ENCODE assay signal across 1 cellular context in genomic region chr7:27101906-27102577, GRCh38.
TF ChIP-seq lines count a peak whose summit lies in the region.

No MANE protein-coding gene starts in this region.

TF ChIP-seq in WTC11, 78 proteins besides CTCF, POLR2A, EP300 and RAD21 (continued from another document):
- TF ChIP-seq ARID4B (CRISPR knock-in tag; IDR thresholded peaks at IDR 0.05; ENCODE audit: borderline replicate concordance) = no peak
- TF ChIP-seq GABPB1 (CRISPR knock-in tag; IDR thresholded peaks at IDR 0.05) = no peak
- no peak for TF ChIP-seq CBFB (CRISPR knock-in tag; IDR thresholded peaks at IDR 0.05; ENCODE audit: low read depth)
- TF ChIP-seq ZNF425 (CRISPR knock-in tag; conservative IDR thresholded peaks at IDR 0.05) = no peak
- TF ChIP-seq TEAD1 (CRISPR knock-in tag; IDR thresholded peaks at IDR 0.05) = no peak
- no peak for TF ChIP-seq IRF1 (CRISPR knock-in tag; IDR thresholded peaks at IDR 0.05)
- TF ChIP-seq NFE2L1 (CRISPR knock-in tag; IDR thresholded peaks at IDR 0.05) = no peak
- no peak for TF ChIP-seq ATF1 (CRISPR knock-in tag; IDR thresholded peaks at IDR 0.05)
- TF ChIP-seq NR1H2 (CRISPR knock-in tag; IDR thresholded peaks at IDR 0.05) = no peak
